1 cellular context compared by ENCODE assay signal in genomic region chr6:70398783-70399730, GRCh38.
TF ChIP-seq lines count a peak whose summit lies in the region.

No MANE protein-coding gene starts in this region.

TF ChIP-seq in A549, 52 proteins besides CTCF, POLR2A, EP300 and RAD21 (continued from another document):
- TF ChIP-seq, protein P1, sequence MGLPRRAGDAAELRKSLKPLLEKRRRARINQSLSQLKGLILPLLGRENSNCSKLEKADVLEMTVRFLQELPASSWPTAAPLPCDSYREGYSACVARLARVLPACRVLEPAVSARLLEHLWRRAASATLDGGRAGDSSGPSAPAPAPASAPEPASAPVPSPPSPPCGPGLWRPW (IDR thresholded peaks at IDR 0.05): no peak
- TF ChIP-seq ESRRA (IDR thresholded peaks at IDR 0.05; ENCODE audit: borderline replicate concordance, low read length) (no peak), SMC3 (IDR thresholded peaks at IDR 0.05) (no peak), MAFK (IDR thresholded peaks at IDR 0.05; ENCODE audit: partially characterized antibody) (peak; percentile 89), ZC3H11A (IDR thresholded peaks at IDR 0.05) (no peak), SREBF2 (IDR thresholded peaks at IDR 0.05) (no peak), CHD4 (IDR thresholded peaks at IDR 0.05; ENCODE audit: borderline replicate concordance) (no peak), PHF8 (IDR thresholded peaks at IDR 0.05; ENCODE audit: borderline replicate concordance, low read depth) (no peak), CEBPB (IDR thresholded peaks at IDR 0.05) (peak; percentile 87 to 96), RFX5 (IDR thresholded peaks at IDR 0.05) (no peak), USF2 (IDR thresholded peaks at IDR 0.05) (no peak), EHF (CRISPR knock-in tag; IDR thresholded peaks at IDR 0.05) (no peak), MAZ (IDR thresholded peaks at IDR 0.05; ENCODE audit: borderline replicate concordance, low read depth, low read length) (no peak), CBX2 (IDR thresholded peaks at IDR 0.05; ENCODE audit: borderline replicate concordance, low read depth) (no peak), NPAS2 (CRISPR knock-in tag; IDR thresholded peaks at IDR 0.05; ENCODE audit: borderline replicate concordance) (no peak), RARB (CRISPR knock-in tag; IDR thresholded peaks at IDR 0.05) (no peak), TFCP2L1 (CRISPR knock-in tag; IDR thresholded peaks at IDR 0.05) (no peak), E2F6 (IDR thresholded peaks at IDR 0.05; ENCODE audit: borderline replicate concordance, low read depth) (no peak; the same call in 1 of the 2 replicates), HOXA7 (CRISPR knock-in tag; IDR thresholded peaks at IDR 0.05) (no peak), ZNF302 (CRISPR knock-in tag; IDR thresholded peaks at IDR 0.05) (no peak), JUN (IDR thresholded peaks at IDR 0.05) (peak; percentile 49 to 79; a peak in 3 of 5 replicates), HEYL (CRISPR knock-in tag; IDR thresholded peaks at IDR 0.05) (no peak), HOXB13 (CRISPR knock-in tag; IDR thresholded peaks at IDR 0.05; ENCODE audit: low read depth) (no peak), NR3C1 (IDR thresholded peaks at IDR 0.05) (no peak), HOXB5 (CRISPR knock-in tag; IDR thresholded peaks at IDR 0.05) (no peak), CHD2 (IDR thresholded peaks at IDR 0.05; ENCODE audit: low read length, partially characterized antibody) (no peak), ZFP36 (IDR thresholded peaks at IDR 0.05; ENCODE audit: borderline replicate concordance, partially characterized antibody) (no peak)
- TF ChIP-seq, protein P2, sequence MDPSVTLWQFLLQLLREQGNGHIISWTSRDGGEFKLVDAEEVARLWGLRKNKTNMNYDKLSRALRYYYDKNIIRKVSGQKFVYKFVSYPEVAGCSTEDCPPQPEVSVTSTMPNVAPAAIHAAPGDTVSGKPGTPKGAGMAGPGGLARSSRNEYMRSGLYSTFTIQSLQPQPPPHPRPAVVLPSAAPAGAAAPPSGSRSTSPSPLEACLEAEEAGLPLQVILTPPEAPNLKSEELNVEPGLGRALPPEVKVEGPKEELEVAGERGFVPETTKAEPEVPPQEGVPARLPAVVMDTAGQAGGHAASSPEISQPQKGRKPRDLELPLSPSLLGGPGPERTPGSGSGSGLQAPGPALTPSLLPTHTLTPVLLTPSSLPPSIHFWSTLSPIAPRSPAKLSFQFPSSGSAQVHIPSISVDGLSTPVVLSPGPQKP (IDR thresholded peaks at IDR 0.05; ENCODE audit: low read depth, low read length): no peak
